31 cellular contexts compared by ENCODE assay signal in the genomic region with DNA sequence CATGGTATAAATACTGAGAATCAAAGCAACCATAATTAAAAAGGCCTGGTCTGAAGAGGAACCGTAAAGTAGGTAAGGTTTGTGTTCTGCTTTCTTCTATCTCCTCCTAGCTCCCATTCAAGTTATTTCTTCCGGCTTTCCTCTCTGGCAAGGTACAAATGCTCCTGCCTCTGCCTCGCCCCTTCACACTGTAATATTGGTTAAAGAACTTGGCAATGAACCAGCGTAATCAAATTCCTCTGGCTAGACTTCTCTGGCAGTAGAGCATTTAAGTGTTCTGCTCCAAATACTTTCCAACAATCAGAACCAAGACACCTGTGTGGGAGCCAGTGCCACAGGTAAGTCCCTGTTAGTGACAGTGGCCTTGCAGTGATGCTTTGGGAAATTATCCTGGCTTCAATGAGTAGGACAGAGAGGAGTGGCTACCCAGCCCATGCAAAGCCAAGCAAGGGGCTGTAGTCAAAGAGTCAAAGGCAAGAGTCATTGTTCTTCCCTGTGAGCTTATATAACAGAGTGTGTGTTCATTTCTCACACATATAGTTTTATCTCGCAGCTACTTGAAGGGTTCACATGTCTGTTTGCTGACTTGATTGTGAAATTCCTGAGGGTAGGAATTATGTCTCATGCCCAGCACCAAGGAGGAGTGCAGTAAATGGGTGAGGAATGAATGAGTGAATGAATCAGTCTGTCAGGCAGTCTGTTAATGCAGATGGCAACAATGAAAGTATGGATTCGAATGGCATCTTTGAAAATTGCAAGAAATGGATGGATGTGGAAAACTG.
A peak's percentile ranks its signal among the peaks of the same experiment; 100 is the strongest.
DNase-seq lines count a peak whose midpoint lies in the region; ATAC-seq, FAIRE-seq and TF ChIP-seq lines count a peak whose summit lies in the region.
"Had no signal": no experiment of that assay in that cellular context is flagged by ENCODE, and none has a peak within 500 bp of the region (broad histone marks: within the 10 kb centered on the region; RNA-seq: fewer than 3 reads in every experiment).

No MANE protein-coding gene starts in this region.

- H3K14ac ChIP-seq in IMR-90 (replicated peaks; ENCODE audit: low read depth, low read length), result no peak overlapping the region

- no peaks in the 10 kb centered on the region for H3K79me2 ChIP-seq in mammary epithelial cell (ENCODE audit: insufficient read depth, low read length)

- ATAC-seq in IMR-90 (ENCODE audit: low read depth) (no peak), lower lobe of right lung (peak; percentile 35 to 49), GM18909 (IDR thresholded peaks at IDR 0.05; ENCODE audit: poor library complexity, unreplicated experiment) (no peak)
- ATAC-seq: naive thymus-derived CD4-positive, alpha-beta T cell had no signal

- H2AK9ac ChIP-seq in IMR-90 (replicated peaks; ENCODE audit: low read depth, low read length, poor library complexity), result peak overlapping the region; percentile 5

- no peak overlapping the region for H3K18ac ChIP-seq in IMR-90 (ENCODE audit: low read depth, low read length)

- BruUV-seq in IMR-90 (replicated peaks; lab: Mats Ljungman, UMichigan) (no TSS peak), mammary epithelial cell (replicated peaks; lab: Mats Ljungman, UMichigan) (no TSS peak)

- no peak for TF ChIP-seq RAD21 in IMR-90 (IDR thresholded peaks at IDR 0.05; ENCODE audit: low read length)

- no peak overlapping the region for H3K27ac ChIP-seq in IMR-90 (ENCODE audit: insufficient read depth, low read length)
- H3K27ac ChIP-seq in mammary epithelial cell (ENCODE audit: insufficient read depth, low read depth, low read length), result peak overlapping the region; percentile 19
- H3K27ac ChIP-seq in lower lobe of right lung, result no peak overlapping the region
- no peak overlapping the region for H3K27ac ChIP-seq in kidney (ENCODE audit: low read depth in 2 of 2, low read length in 2 of 2)
- H3K27ac ChIP-seq: adrenal gland; BLaER1 treated with 17β-estradiol and CSF1 and Interleukin-3, amounts not matched to agents 10 nM and 100 nM; thoracic aorta had no signal

- H4K91ac ChIP-seq in IMR-90 (ENCODE audit: insufficient read depth, low read depth, low read length), result no peak overlapping the region

- TF ChIP-seq CTCF in AG10803 (conservative IDR thresholded peaks at IDR 0.05; ENCODE audit: low read length) (no peak), IMR-90 (conservative IDR thresholded peaks at IDR 0.05; ENCODE audit: low read depth, low read length) (no peak), mammary epithelial cell (conservative IDR thresholded peaks at IDR 0.05 in 1 of 2, IDR thresholded peaks at IDR 0.05 in 1 of 2; ENCODE audit: extremely low read depth in 1 of 2, insufficient read depth in 1 of 2, low read depth in 1 of 2, low read length in 2 of 2) (peak in 1 of 2 donors; percentile 4), lower lobe of right lung (IDR thresholded peaks at IDR 0.05) (no peak), kidney (IDR thresholded peaks at IDR 0.05; ENCODE audit: borderline replicate concordance, extremely low read depth, insufficient read depth) (no peak)

- intact Hi-C loops in IMR-90 (cut with micrococcal nuclease), result no loop called here
- intact Hi-C loops in mammary epithelial cell (cut with micrococcal nuclease), result loop anchor here (5.0 to 10.0 kb wide), 2 partner anchors 327 to 880 kb away; partner anchors contain the start of gene NRN1
- intact Hi-C loops in lower lobe of right lung (cut with DNase I), result no loop called here
- intact Hi-C loops in kidney (cut with DNase I), result no loop called here

- dilution Hi-C loops in IMR-90 (cut with HindIII; ENCODE audit: low sequenced_read_pairs, unreplicated experiment) (no loop called here), mammary epithelial cell (cut with HindIII; ENCODE audit: low sequenced_read_pairs) (no loop called here)

- no peak overlapping the region for H2BK15ac ChIP-seq in IMR-90 (ENCODE audit: low read depth, low read length)

- H3K4me3 ChIP-seq in AG10803 (ENCODE audit: low read length) (no peak overlapping the region), IMR-90 (ENCODE audit: insufficient read depth, low read depth, low read length) (no peak overlapping the region), mammary epithelial cell (replicated peaks in 1 of 3; ENCODE audit: insufficient read depth in 1 of 3, low read depth in 2 of 3, low read length in 3 of 3) (no peak overlapping the region), lower lobe of right lung (no peak overlapping the region), kidney (ENCODE audit: low read length in 2 of 2) (no peak overlapping the region)
- H3K4me3 ChIP-seq: adrenal gland; BLaER1 treated with 17β-estradiol and CSF1 and Interleukin-3, amounts not matched to agents 10 nM and 100 nM; thoracic aorta had no signal

- H3K9ac ChIP-seq in IMR-90 (ENCODE audit: low read depth, low read length) (no peak overlapping the region), mammary epithelial cell (ENCODE audit: insufficient read depth, low read length) (no peak overlapping the region), kidney (ENCODE audit: low read length in 2 of 2) (no peak overlapping the region)
- H3K9ac ChIP-seq: BLaER1 treated with 17β-estradiol and CSF1 and Interleukin-3, amounts not matched to agents 10 nM and 100 nM had no signal

- no peak overlapping the region for H2AFZ ChIP-seq in IMR-90 (replicated peaks; ENCODE audit: low read length, poor library complexity)
- peak overlapping the region; percentile 2 for H2AFZ ChIP-seq in mammary epithelial cell (ENCODE audit: low read depth, low read length)

- H2BK5ac ChIP-seq in IMR-90 (ENCODE audit: low read depth, low read length, poor library complexity, severe bottlenecking), result no peak overlapping the region

- no peaks in the 10 kb centered on the region; the same call in 1 of the 2 replicates for H3K36me3 ChIP-seq in IMR-90 (ENCODE audit: control insufficient read depth, insufficient read depth, low read length)
- no peaks in the 10 kb centered on the region for H3K36me3 ChIP-seq in mammary epithelial cell (ENCODE audit: insufficient read depth, low read length)
- H3K36me3 ChIP-seq in lower lobe of right lung, result no peaks in the 10 kb centered on the region
- H3K36me3 ChIP-seq in kidney (ENCODE audit: control insufficient read depth in 1 of 2, insufficient read depth in 2 of 2, low read length in 2 of 2), result no peaks in the 10 kb centered on the region
- H3K36me3 ChIP-seq: adrenal gland; BLaER1 treated with 17β-estradiol and CSF1 and Interleukin-3, amounts not matched to agents 10 nM and 100 nM; thoracic aorta had no signal

- H3K4me1 ChIP-seq in IMR-90 (ENCODE audit: control insufficient read depth, insufficient read depth, low read length) (peaks cover 9% of the 10 kb centered on the region), mammary epithelial cell (ENCODE audit: insufficient read depth, low read length) (peaks cover 21% of the 10 kb centered on the region), lower lobe of right lung (peaks cover 39% of the 10 kb centered on the region), kidney (ENCODE audit: control insufficient read depth in 1 of 2, insufficient read depth in 1 of 2, low read depth in 1 of 2, low read length in 2 of 2) (peaks cover 0 to 2% of the 10 kb centered on the region in 2 donors)
- H3K4me1 ChIP-seq: Caco-2 had no signal

- CTCF ChIA-PET in IMR-90 (lab: Yijun Ruan, JAX), result interaction anchor here (1.0 kb wide), 1 partner anchor 12 kb away, joined by 3 read pairs; no protein-coding TSS in a partner anchor
- CTCF ChIA-PET in mammary epithelial cell (lab: Charles Lee; ENCODE audit: low non-redundant PET), result no interaction called here

- no peak overlapping the region for H3K4ac ChIP-seq in IMR-90 (ENCODE audit: low read depth, low read length)

- H4K20me1 ChIP-seq in IMR-90 (ENCODE audit: insufficient read depth, low read length) (no peaks in the 10 kb centered on the region), mammary epithelial cell (ENCODE audit: insufficient read depth, low read length) (no peaks in the 10 kb centered on the region)
- H4K20me1 ChIP-seq: BLaER1 treated with 17β-estradiol and CSF1 and Interleukin-3, amounts not matched to agents 10 nM and 100 nM had no signal

- H4K5ac ChIP-seq in IMR-90 (ENCODE audit: low read depth, low read length), result no peak overlapping the region

- no peak for FAIRE-seq in kidney (lab: Jason Lieb, UNC)
- FAIRE-seq: HTR-8/SVneo had no signal

- H2AK5ac ChIP-seq in IMR-90 (ENCODE audit: low read depth, low read length), result no peak overlapping the region

- H3K9me3 ChIP-seq in IMR-90 (ENCODE audit: control insufficient read depth, insufficient read depth, low read length) (no peaks in the 10 kb centered on the region), mammary epithelial cell (replicated peaks; ENCODE audit: insufficient read depth, low read length) (no peaks in the 10 kb centered on the region), lower lobe of right lung (no peaks in the 10 kb centered on the region), kidney (ENCODE audit: control insufficient read depth in 1 of 2, low read length in 2 of 2) (no peaks in the 10 kb centered on the region)
- H3K9me3 ChIP-seq: adrenal gland, Caco-2, thoracic aorta had no signal

- TF ChIP-seq POLR2A in IMR-90 (IDR thresholded peaks at IDR 0.05; ENCODE audit: low read depth, low read length), result no peak

- DNase-seq in AG10803 (ENCODE audit: low read depth) (peak; percentile 32), IMR-90 (peak; percentile 22), mammary epithelial cell (peak; percentile 33), lower lobe of right lung (no peak), kidney (no peak), Ammon's horn (ENCODE audit: low spot score) (no peak), OCI-M2 (lab: John Stamatoyannopoulos, UW; ENCODE audit: unreplicated experiment) (no peak)
- DNase-seq: activated CD4-positive, alpha-beta memory T cell treated with anti-CD3 and anti-CD28 coated beads for 36 hours; activated gamma-delta T cell; adrenal gland; Caco-2; cortex of kidney; DND-41; endodermal cell; glutamatergic neuron; Karpas-422; kidney glomerular epithelial cell; naive thymus-derived CD4-positive, alpha-beta T cell; NCI-H1048; NCI-H187 treated with DMSO at 0.1 percent for 48 hours; NCI-H345; NCI-H774; occipital lobe; OCI-M1; SHP77; stimulated activated naive CD4-positive, alpha-beta T cell treated with Interleukin-2 at 50 U/mL for 16 hours; SW 1271 had no signal

- WGBS in IMR-90 (ENCODE audit: extremely low coverage in 2 of 2, insufficient read length in 1 of 2), 2 experiments, result 100% methylated on average over 1 of the region's 6 CpGs; no CpG with 5 or more reads in 1 of the 2 experiments
- 37% methylated on average over 6 of the region's 6 CpGs for WGBS in mammary epithelial cell (ENCODE audit: low coverage, missing lambda C conversion rate)

- H3K79me1 ChIP-seq in IMR-90 (ENCODE audit: low read depth in 1 of 2, low read length in 2 of 2), result peaks cover 0 to 7% of the 10 kb centered on the region in 2 experiments; a peak in 1 of 4 replicates

- H3K4me2 ChIP-seq in IMR-90 (ENCODE audit: low read depth, low read length), result no peak overlapping the region
- peak overlapping the region; percentile 35 for H3K4me2 ChIP-seq in mammary epithelial cell (ENCODE audit: insufficient read depth, low read depth, low read length)
- H3K4me2 ChIP-seq: BLaER1 treated with 17β-estradiol and CSF1 and Interleukin-3, amounts not matched to agents 10 nM and 100 nM had no signal

- in situ Hi-C loops in IMR-90 (cut with MboI; ENCODE audit: low sequenced_read_pairs) (no loop called here), mammary epithelial cell (cut with MboI; ENCODE audit: low sequenced_read_pairs in 2 of 2) (no loop called here)

- H3K9me1 ChIP-seq in IMR-90 (ENCODE audit: insufficient read depth, low read length), result peaks cover 8% of the 10 kb centered on the region

- H3K23ac ChIP-seq in IMR-90 (ENCODE audit: low read depth, low read length), result no peak overlapping the region

- POLR2A ChIA-PET in IMR-90 (lab: Charles Lee; ENCODE audit: unreplicated experiment), result no interaction called here

- H2BK20ac ChIP-seq in IMR-90 (ENCODE audit: low read depth, low read length), result no peak overlapping the region

- no peak overlapping the region for H4K8ac ChIP-seq in IMR-90 (ENCODE audit: low read depth in 2 of 2, low read length in 2 of 2)

- H3K27me3 ChIP-seq in IMR-90 (ENCODE audit: control insufficient read depth, insufficient read depth, low read length), result no peaks in the 10 kb centered on the region
- H3K27me3 ChIP-seq in mammary epithelial cell (ENCODE audit: insufficient read depth, low read length), result no peaks in the 10 kb centered on the region
- no peaks in the 10 kb centered on the region for H3K27me3 ChIP-seq in lower lobe of right lung (ENCODE audit: low read depth)
- H3K27me3 ChIP-seq: adrenal gland; BLaER1 treated with 17β-estradiol and CSF1 and Interleukin-3, amounts not matched to agents 10 nM and 100 nM had no signal

- H2BK120ac ChIP-seq in IMR-90 (ENCODE audit: low read depth, low read length), result no peak overlapping the region

- H3K56ac ChIP-seq in IMR-90 (ENCODE audit: extremely low read depth, insufficient read depth, low read length), result no peak overlapping the region

Comparison
In these comparisons a context has a peak if more than half of its experiments do, and no peak if none do; other contexts are left out.
1. DNase-seq: peak in AG10803 (single experiment), IMR-90 (single experiment) and mammary epithelial cell (single experiment); none in lower lobe of right lung (single experiment), kidney (single experiment), Ammon's horn (single experiment) and OCI-M2 (single experiment).
2. ATAC-seq: peak in lower lobe of right lung (2 of 2); none in IMR-90 (single experiment) and GM18909 (single experiment).